ENCODE assay signal across 1 cellular context in genomic region chr3:142595951-142596725, GRCh38.
TF ChIP-seq lines count a peak whose summit lies in the region.

A gene with protein sequence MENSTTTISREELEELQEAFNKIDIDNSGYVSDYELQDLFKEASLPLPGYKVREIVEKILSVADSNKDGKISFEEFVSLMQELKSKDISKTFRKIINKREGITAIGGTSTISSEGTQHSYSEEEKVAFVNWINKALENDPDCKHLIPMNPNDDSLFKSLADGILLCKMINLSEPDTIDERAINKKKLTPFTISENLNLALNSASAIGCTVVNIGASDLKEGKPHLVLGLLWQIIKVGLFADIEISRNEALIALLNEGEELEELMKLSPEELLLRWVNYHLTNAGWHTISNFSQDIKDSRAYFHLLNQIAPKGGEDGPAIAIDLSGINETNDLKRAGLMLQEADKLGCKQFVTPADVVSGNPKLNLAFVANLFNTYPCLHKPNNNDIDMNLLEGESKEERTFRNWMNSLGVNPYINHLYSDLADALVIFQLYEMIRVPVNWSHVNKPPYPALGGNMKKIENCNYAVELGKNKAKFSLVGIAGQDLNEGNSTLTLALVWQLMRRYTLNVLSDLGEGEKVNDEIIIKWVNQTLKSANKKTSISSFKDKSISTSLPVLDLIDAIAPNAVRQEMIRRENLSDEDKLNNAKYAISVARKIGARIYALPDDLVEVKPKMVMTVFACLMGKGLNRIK (plus strand): TSS chr3:142596393. CDS start chr3:142664238, 67,845 bp downstream.

TF ChIP-seq in HepG2, 621 proteins besides CTCF, POLR2A, EP300 and RAD21 (continued from another document and continues in another):
- peak; percentile 78; the same call in 1 of the 2 replicates for TF ChIP-seq ZBTB4 (CRISPR knock-in tag; IDR thresholded peaks at IDR 0.05; ENCODE audit: borderline replicate concordance)
- TF ChIP-seq CREB1 (IDR thresholded peaks at IDR 0.05): no peak
- peak; percentile 16; the same call in 1 of the 2 replicates for TF ChIP-seq CREB1 (CRISPR knock-in tag; IDR thresholded peaks at IDR 0.05)
- no peak for TF ChIP-seq MXI1 (IDR thresholded peaks at IDR 0.05; ENCODE audit: borderline replicate concordance, low read depth, low read length)
- TF ChIP-seq SMARCE1 (IDR thresholded peaks at IDR 0.05; ENCODE audit: borderline replicate concordance): no peak
- peak; percentile 90 for TF ChIP-seq KDM5B (CRISPR knock-in tag; IDR thresholded peaks at IDR 0.05; ENCODE audit: borderline replicate concordance)
- no peak; the same call in 1 of the 2 replicates for TF ChIP-seq ZNF362 (CRISPR knock-in tag; IDR thresholded peaks at IDR 0.05; ENCODE audit: borderline replicate concordance)
- TF ChIP-seq ZNF264 (CRISPR knock-in tag; IDR thresholded peaks at IDR 0.05): peak; percentile 48; the same call in 1 of the 2 replicates
- TF ChIP-seq CC2D1A (CRISPR knock-in tag; IDR thresholded peaks at IDR 0.05): no peak
- TF ChIP-seq REPIN1 (CRISPR knock-in tag; IDR thresholded peaks at IDR 0.05; ENCODE audit: borderline replicate concordance, low read depth): peak; percentile 98
- TF ChIP-seq CREM (IDR thresholded peaks at IDR 0.05): no peak
- TF ChIP-seq CREM (CRISPR knock-in tag; IDR thresholded peaks at IDR 0.05): no peak
- TF ChIP-seq TBX2 (CRISPR knock-in tag; IDR thresholded peaks at IDR 0.05; ENCODE audit: borderline replicate concordance): peak; percentile 93
- no peak for TF ChIP-seq ZNF18 (CRISPR knock-in tag; IDR thresholded peaks at IDR 0.05; ENCODE audit: insufficient replicate concordance)
- TF ChIP-seq ATM (IDR thresholded peaks at IDR 0.05; ENCODE audit: borderline replicate concordance): no peak
- peak; percentile 99 for TF ChIP-seq ZSCAN29 (CRISPR knock-in tag; conservative IDR thresholded peaks at IDR 0.05)
- TF ChIP-seq ZNF790 (CRISPR knock-in tag; IDR thresholded peaks at IDR 0.05; ENCODE audit: borderline replicate concordance): no peak
- peak; percentile 61; the same call in 1 of the 2 replicates for TF ChIP-seq ZFP37 (CRISPR knock-in tag; IDR thresholded peaks at IDR 0.05; ENCODE audit: borderline replicate concordance)
- TF ChIP-seq KLF11 (CRISPR knock-in tag; IDR thresholded peaks at IDR 0.05): 0 out of 2 replicates have a peak, but pooled peaks have one; percentile 73
- TF ChIP-seq KDM5A (IDR thresholded peaks at IDR 0.05; ENCODE audit: borderline replicate concordance, low read length): 0 out of 2 replicates have a peak, but pooled peaks have one; percentile 24
- TF ChIP-seq XBP1 (CRISPR knock-in tag; IDR thresholded peaks at IDR 0.05): no peak; the same call in 1 of the 2 replicates
- no peak for TF ChIP-seq ZFYVE20 (CRISPR knock-in tag; IDR thresholded peaks at IDR 0.05; ENCODE audit: borderline replicate concordance, low read depth)
- no peak for TF ChIP-seq SP1 (IDR thresholded peaks at IDR 0.05)
- peak; percentile 23; the same call in 1 of the 2 replicates for TF ChIP-seq SP1 (CRISPR knock-in tag; IDR thresholded peaks at IDR 0.05)
- no peak for TF ChIP-seq BCL6 (CRISPR knock-in tag; IDR thresholded peaks at IDR 0.05)
- TF ChIP-seq IRF2 (CRISPR knock-in tag; IDR thresholded peaks at IDR 0.05): peak; percentile 56; the same call in 1 of the 2 replicates
- TF ChIP-seq ZNF713 (CRISPR knock-in tag; IDR thresholded peaks at IDR 0.05): 0 out of 2 replicates have a peak, but pooled peaks have one; percentile 68
- TF ChIP-seq REL (CRISPR knock-in tag; conservative IDR thresholded peaks at IDR 0.05): peak; percentile 95
- peak; percentile 47; the same call in 1 of the 2 replicates for TF ChIP-seq ZNF580 (CRISPR knock-in tag; IDR thresholded peaks at IDR 0.05; ENCODE audit: borderline replicate concordance, low read depth)
- TF ChIP-seq, protein P1, sequence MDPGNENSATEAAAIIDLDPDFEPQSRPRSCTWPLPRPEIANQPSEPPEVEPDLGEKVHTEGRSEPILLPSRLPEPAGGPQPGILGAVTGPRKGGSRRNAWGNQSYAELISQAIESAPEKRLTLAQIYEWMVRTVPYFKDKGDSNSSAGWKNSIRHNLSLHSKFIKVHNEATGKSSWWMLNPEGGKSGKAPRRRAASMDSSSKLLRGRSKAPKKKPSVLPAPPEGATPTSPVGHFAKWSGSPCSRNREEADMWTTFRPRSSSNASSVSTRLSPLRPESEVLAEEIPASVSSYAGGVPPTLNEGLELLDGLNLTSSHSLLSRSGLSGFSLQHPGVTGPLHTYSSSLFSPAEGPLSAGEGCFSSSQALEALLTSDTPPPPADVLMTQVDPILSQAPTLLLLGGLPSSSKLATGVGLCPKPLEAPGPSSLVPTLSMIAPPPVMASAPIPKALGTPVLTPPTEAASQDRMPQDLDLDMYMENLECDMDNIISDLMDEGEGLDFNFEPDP (CRISPR knock-in tag; conservative IDR thresholded peaks at IDR 0.05): 0 out of 2 replicates have a peak, but pooled peaks have one; percentile 86
- peak; percentile 80; the same call in 1 of the 2 replicates for TF ChIP-seq TAF1 (CRISPR knock-in tag; IDR thresholded peaks at IDR 0.05)
- no peak for TF ChIP-seq ZNF343 (CRISPR knock-in tag; IDR thresholded peaks at IDR 0.05)
- peak; percentile 92; the same call in 1 of the 2 replicates for TF ChIP-seq ZNF563 (CRISPR knock-in tag; IDR thresholded peaks at IDR 0.05)
- TF ChIP-seq ZNF570 (CRISPR knock-in tag; IDR thresholded peaks at IDR 0.05; ENCODE audit: borderline replicate concordance): 0 out of 2 replicates have a peak, but pooled peaks have one; percentile 60
- TF ChIP-seq GMEB2 (CRISPR knock-in tag; IDR thresholded peaks at IDR 0.05; ENCODE audit: low read depth): no peak
- TF ChIP-seq ZNF160 (CRISPR knock-in tag; IDR thresholded peaks at IDR 0.05): peak; percentile 74; the same call in 1 of the 2 replicates
- 0 out of 2 replicates have a peak, but pooled peaks have one; percentile 73 for TF ChIP-seq ZNF773 (CRISPR knock-in tag; IDR thresholded peaks at IDR 0.05; ENCODE audit: borderline replicate concordance)
- TF ChIP-seq MXD3 (CRISPR knock-in tag; IDR thresholded peaks at IDR 0.05): peak; percentile 67
- TF ChIP-seq POLR2AphosphoS2 (IDR thresholded peaks at IDR 0.05; ENCODE audit: low read depth, low read length): no peak
- TF ChIP-seq KDM4B (CRISPR knock-in tag; IDR thresholded peaks at IDR 0.05): peak; percentile 38; the same call in 1 of the 2 replicates
- TF ChIP-seq FOXK1 (CRISPR knock-in tag; IDR thresholded peaks at IDR 0.05; ENCODE audit: borderline replicate concordance, low read depth): peak; percentile 67; the same call in 1 of the 2 replicates
- TF ChIP-seq, protein P2, sequence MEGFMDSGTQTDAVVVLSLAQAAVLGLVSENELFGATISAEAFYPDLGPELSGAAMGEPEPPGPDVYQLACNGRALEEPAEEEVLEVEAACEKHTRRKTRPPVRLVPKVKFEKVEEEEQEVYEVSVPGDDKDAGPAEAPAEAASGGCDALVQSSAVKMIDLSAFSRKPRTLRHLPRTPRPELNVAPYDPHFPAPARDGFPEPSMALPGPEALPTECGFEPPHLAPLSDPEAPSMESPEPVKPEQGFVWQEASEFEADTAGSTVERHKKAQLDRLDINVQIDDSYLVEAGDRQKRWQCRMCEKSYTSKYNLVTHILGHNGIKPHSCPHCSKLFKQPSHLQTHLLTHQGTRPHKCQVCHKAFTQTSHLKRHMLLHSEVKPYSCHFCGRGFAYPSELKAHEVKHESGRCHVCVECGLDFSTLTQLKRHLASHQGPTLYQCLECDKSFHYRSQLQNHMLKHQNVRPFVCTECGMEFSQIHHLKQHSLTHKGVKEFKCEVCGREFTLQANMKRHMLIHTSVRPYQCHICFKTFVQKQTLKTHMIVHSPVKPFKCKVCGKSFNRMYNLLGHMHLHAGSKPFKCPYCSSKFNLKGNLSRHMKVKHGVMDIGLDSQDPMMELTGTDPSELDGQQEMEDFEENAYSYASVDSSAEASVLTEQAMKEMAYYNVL (CRISPR knock-in tag; IDR thresholded peaks at IDR 0.05; ENCODE audit: borderline replicate concordance): peak; percentile 60; the same call in 1 of the 2 replicates
- TF ChIP-seq ATF7-NPFF (CRISPR knock-in tag; IDR thresholded peaks at IDR 0.05; ENCODE audit: low read depth): peak; percentile 92
- TF ChIP-seq HMG20A (CRISPR knock-in tag; IDR thresholded peaks at IDR 0.05; ENCODE audit: borderline replicate concordance): peak; percentile 66
- peak; percentile 96 for TF ChIP-seq ZNF292 (CRISPR knock-in tag; IDR thresholded peaks at IDR 0.05; ENCODE audit: borderline replicate concordance, low read depth)
- peak; percentile 77; the same call in 1 of the 2 replicates for TF ChIP-seq ZSCAN25 (CRISPR knock-in tag; IDR thresholded peaks at IDR 0.05)
- TF ChIP-seq ZNF850 (CRISPR knock-in tag; conservative IDR thresholded peaks at IDR 0.05): peak; percentile 90; the same call in 1 of the 2 replicates
- no peak; the same call in 1 of the 2 replicates for TF ChIP-seq ZKSCAN5 (CRISPR knock-in tag; IDR thresholded peaks at IDR 0.05)
- no peak for TF ChIP-seq MTF1 (CRISPR knock-in tag; IDR thresholded peaks at IDR 0.05)
- TF ChIP-seq ZNF878 (CRISPR knock-in tag; IDR thresholded peaks at IDR 0.05): no peak
- peak; percentile 28 for TF ChIP-seq JARID2 (CRISPR knock-in tag; IDR thresholded peaks at IDR 0.05; ENCODE audit: insufficient replicate concordance)
